ENCODE assay signal across 8 cellular contexts in genomic region chr17:47810200-47810821, GRCh38. TPM values are rescaled to one million over a fixed set of nuclear protein-coding genes. Genes with fewer than 3 reads are reported as not detected.
DNase-seq lines count a peak whose midpoint lies in the region; ATAC-seq, FAIRE-seq and TF ChIP-seq lines count a peak whose summit lies in the region.

No MANE protein-coding gene starts in this region.

- ATAC-seq in SK-N-SH treated with all-trans-retinoic acid at 6 μM for 48 hours: peak; percentile 78

- DNase-seq in activated gamma-delta T cell treated with Interleukin-2 at 50 U/mL for 16 hours: peak; percentile 41
- DNase-seq in activated gamma-delta T cell (lab: John Stamatoyannopoulos, UW): no peak
- peak; percentile 88 for DNase-seq in fibroblast of peridontal ligament (ENCODE audit: extremely low read depth)
- DNase-seq in smooth muscle cell (lab: John Stamatoyannopoulos, UW; ENCODE audit: unreplicated experiment): no peak
- no peak for DNase-seq in superior temporal gyrus (ENCODE audit: extremely low spot score)
- no peak for DNase-seq in frontal cortex (ENCODE audit: low spot score in 2 of 2)
- DNase-seq in NCI-H524 treated with DMSO at 0.1 percent for 48 hours (lab: John Stamatoyannopoulos, UW): no peak

- no peak overlapping the region for H2AFZ ChIP-seq in smooth muscle cell (ENCODE audit: low read depth)

- WGBS in smooth muscle cell (ENCODE audit: low lambda C conversion rate): 36% methylated on average over 10 of the region's 10 CpGs

- peak overlapping the region; percentile 96 for H3K27ac ChIP-seq in smooth muscle cell (ENCODE audit: low read depth)

- peaks cover 4% of the 10 kb centered on the region for H3K4me1 ChIP-seq in smooth muscle cell (ENCODE audit: low read depth)

- no peak for FAIRE-seq in frontal cortex (lab: Jason Lieb, UNC)

- H3K36me3 ChIP-seq in smooth muscle cell (ENCODE audit: low read depth): no peaks in the 10 kb centered on the region

- TF ChIP-seq CTCF in smooth muscle cell (IDR thresholded peaks at IDR 0.05; ENCODE audit: borderline replicate concordance, insufficient read depth, poor library complexity, severe bottlenecking): no peak

- peak overlapping the region; percentile 73 for H3K9ac ChIP-seq in smooth muscle cell (ENCODE audit: low read depth)

- H3K79me2 ChIP-seq in smooth muscle cell (ENCODE audit: low read depth): no peaks in the 10 kb centered on the region

- peaks cover 8% of the 10 kb centered on the region for H4K20me1 ChIP-seq in smooth muscle cell (ENCODE audit: low read depth)

- H3K4me2 ChIP-seq in smooth muscle cell: peak overlapping the region; percentile 52

- H3K4me3 ChIP-seq in smooth muscle cell: no peak overlapping the region

- no peaks in the 10 kb centered on the region for H3K27me3 ChIP-seq in smooth muscle cell (ENCODE audit: low read depth)

- H3K9me3 ChIP-seq in smooth muscle cell (replicated peaks; ENCODE audit: low read depth): no peaks in the 10 kb centered on the region

- peaks cover 8% of the 10 kb centered on the region for H3F3A ChIP-seq in smooth muscle cell (ENCODE audit: low read depth)

TF ChIP-seq in SK-N-SH treated with all-trans-retinoic acid at 6 μM for 48 hours, 23 proteins besides CTCF, POLR2A, EP300 and RAD21:
- TF ChIP-seq TCF4 (CRISPR knock-in tag; IDR thresholded peaks at IDR 0.05; ENCODE audit: borderline replicate concordance): no peak
- TF ChIP-seq SNAI2 (CRISPR knock-in tag; IDR thresholded peaks at IDR 0.05): no peak
- TF ChIP-seq ZNF8 (CRISPR knock-in tag; IDR thresholded peaks at IDR 0.05): no peak
- no peak for TF ChIP-seq PATZ1 (CRISPR knock-in tag; IDR thresholded peaks at IDR 0.05; ENCODE audit: borderline replicate concordance)
- no peak for TF ChIP-seq RARB (CRISPR knock-in tag; IDR thresholded peaks at IDR 0.05)
- TF ChIP-seq ZC3H10 (CRISPR knock-in tag; IDR thresholded peaks at IDR 0.05): no peak
- TF ChIP-seq, protein P1, sequence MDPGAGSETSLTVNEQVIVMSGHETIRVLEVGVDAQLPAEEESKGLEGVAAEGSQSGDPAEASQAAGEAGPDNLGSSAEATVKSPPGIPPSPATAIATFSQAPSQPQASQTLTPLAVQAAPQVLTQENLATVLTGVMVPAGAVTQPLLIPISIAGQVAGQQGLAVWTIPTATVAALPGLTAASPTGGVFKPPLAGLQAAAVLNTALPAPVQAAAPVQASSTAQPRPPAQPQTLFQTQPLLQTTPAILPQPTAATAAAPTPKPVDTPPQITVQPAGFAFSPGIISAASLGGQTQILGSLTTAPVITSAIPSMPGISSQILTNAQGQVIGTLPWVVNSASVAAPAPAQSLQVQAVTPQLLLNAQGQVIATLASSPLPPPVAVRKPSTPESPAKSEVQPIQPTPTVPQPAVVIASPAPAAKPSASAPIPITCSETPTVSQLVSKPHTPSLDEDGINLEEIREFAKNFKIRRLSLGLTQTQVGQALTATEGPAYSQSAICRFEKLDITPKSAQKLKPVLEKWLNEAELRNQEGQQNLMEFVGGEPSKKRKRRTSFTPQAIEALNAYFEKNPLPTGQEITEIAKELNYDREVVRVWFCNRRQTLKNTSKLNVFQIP (CRISPR knock-in tag; IDR thresholded peaks at IDR 0.05; ENCODE audit: borderline replicate concordance, low read depth): no peak
- TF ChIP-seq GLIS3 (CRISPR knock-in tag; IDR thresholded peaks at IDR 0.05): no peak
- no peak for TF ChIP-seq ARNTL (CRISPR knock-in tag; IDR thresholded peaks at IDR 0.05; ENCODE audit: borderline replicate concordance, low read depth)
- no peak for TF ChIP-seq ZNF70 (CRISPR knock-in tag; IDR thresholded peaks at IDR 0.05)
- TF ChIP-seq, protein P2, sequence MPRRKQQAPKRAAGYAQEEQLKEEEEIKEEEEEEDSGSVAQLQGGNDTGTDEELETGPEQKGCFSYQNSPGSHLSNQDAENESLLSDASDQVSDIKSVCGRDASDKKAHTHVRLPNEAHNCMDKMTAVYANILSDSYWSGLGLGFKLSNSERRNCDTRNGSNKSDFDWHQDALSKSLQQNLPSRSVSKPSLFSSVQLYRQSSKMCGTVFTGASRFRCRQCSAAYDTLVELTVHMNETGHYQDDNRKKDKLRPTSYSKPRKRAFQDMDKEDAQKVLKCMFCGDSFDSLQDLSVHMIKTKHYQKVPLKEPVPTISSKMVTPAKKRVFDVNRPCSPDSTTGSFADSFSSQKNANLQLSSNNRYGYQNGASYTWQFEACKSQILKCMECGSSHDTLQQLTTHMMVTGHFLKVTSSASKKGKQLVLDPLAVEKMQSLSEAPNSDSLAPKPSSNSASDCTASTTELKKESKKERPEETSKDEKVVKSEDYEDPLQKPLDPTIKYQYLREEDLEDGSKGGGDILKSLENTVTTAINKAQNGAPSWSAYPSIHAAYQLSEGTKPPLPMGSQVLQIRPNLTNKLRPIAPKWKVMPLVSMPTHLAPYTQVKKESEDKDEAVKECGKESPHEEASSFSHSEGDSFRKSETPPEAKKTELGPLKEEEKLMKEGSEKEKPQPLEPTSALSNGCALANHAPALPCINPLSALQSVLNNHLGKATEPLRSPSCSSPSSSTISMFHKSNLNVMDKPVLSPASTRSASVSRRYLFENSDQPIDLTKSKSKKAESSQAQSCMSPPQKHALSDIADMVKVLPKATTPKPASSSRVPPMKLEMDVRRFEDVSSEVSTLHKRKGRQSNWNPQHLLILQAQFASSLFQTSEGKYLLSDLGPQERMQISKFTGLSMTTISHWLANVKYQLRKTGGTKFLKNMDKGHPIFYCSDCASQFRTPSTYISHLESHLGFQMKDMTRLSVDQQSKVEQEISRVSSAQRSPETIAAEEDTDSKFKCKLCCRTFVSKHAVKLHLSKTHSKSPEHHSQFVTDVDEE (CRISPR knock-in tag; IDR thresholded peaks at IDR 0.05): no peak
- no peak for TF ChIP-seq ISL1 (CRISPR knock-in tag; IDR thresholded peaks at IDR 0.05)
- no peak for TF ChIP-seq TOX (CRISPR knock-in tag; IDR thresholded peaks at IDR 0.05; ENCODE audit: borderline replicate concordance)
- TF ChIP-seq OSR1 (CRISPR knock-in tag; IDR thresholded peaks at IDR 0.05): no peak
- no peak for TF ChIP-seq ZFP30 (CRISPR knock-in tag; IDR thresholded peaks at IDR 0.05)
- TF ChIP-seq ZNF565 (CRISPR knock-in tag; conservative IDR thresholded peaks at IDR 0.05; ENCODE audit: low read depth): no peak
- no peak for TF ChIP-seq CSDC2 (CRISPR knock-in tag; IDR thresholded peaks at IDR 0.05)

RNA-seq across cellular contexts. Expression of gene OSBPL7, which starts 11.3 kb away (rescaled TPM):
- total RNA-seq in smooth muscle cell (3.7 and 9.2 TPM in 2 replicates), frontal cortex (7.3 TPM)
- 6.3 and 8.4 TPM in 2 replicates for polyA plus RNA-seq in smooth muscle cell

RNA-seq across cellular contexts. Expression of gene MRPL10, which starts 21.0 kb away (rescaled TPM):
- total RNA-seq in smooth muscle cell (24.0 and 30.4 TPM in 2 replicates), frontal cortex (6.9 TPM)
- polyA plus RNA-seq in smooth muscle cell: 36.6 and 40.4 TPM in 2 replicates

RNA-seq across cellular contexts. Expression of gene LRRC46, which starts 21.2 kb away (rescaled TPM):
- total RNA-seq in smooth muscle cell (not detected in 2 replicates), frontal cortex (not detected)
- polyA plus RNA-seq in smooth muscle cell: 0.26 and 1.2 TPM in 2 replicates

RNA-seq across cellular contexts. Expression of gene SCRN2, which starts 30.8 kb away (rescaled TPM):
- total RNA-seq in smooth muscle cell (16.0 and 18.6 TPM in 2 replicates), frontal cortex (24.1 TPM)
- polyA plus RNA-seq in smooth muscle cell: 45.0 and 49.4 TPM in 2 replicates

RNA-seq across cellular contexts. Expression of gene SP6, which starts 40.7 kb away (rescaled TPM):
- 9.3 and 9.8 TPM in 2 replicates for total RNA-seq in smooth muscle cell
- 10.7 and 13.1 TPM in 2 replicates for polyA plus RNA-seq in smooth muscle cell
- not detected for total RNA-seq in frontal cortex

Comparison
In these comparisons a context has a peak if more than half of its experiments do, and no peak if none do; other contexts are left out.
1. DNase-seq: peak in activated gamma-delta T cell treated with Interleukin-2 at 50 U/mL for 16 hours (single experiment) and fibroblast of peridontal ligament (single experiment); none in activated gamma-delta T cell (single experiment), smooth muscle cell (single experiment), superior temporal gyrus (single experiment), frontal cortex (0 of 2) and NCI-H524 treated with DMSO at 0.1 percent for 48 hours (single experiment).